In the genomic region with DNA sequence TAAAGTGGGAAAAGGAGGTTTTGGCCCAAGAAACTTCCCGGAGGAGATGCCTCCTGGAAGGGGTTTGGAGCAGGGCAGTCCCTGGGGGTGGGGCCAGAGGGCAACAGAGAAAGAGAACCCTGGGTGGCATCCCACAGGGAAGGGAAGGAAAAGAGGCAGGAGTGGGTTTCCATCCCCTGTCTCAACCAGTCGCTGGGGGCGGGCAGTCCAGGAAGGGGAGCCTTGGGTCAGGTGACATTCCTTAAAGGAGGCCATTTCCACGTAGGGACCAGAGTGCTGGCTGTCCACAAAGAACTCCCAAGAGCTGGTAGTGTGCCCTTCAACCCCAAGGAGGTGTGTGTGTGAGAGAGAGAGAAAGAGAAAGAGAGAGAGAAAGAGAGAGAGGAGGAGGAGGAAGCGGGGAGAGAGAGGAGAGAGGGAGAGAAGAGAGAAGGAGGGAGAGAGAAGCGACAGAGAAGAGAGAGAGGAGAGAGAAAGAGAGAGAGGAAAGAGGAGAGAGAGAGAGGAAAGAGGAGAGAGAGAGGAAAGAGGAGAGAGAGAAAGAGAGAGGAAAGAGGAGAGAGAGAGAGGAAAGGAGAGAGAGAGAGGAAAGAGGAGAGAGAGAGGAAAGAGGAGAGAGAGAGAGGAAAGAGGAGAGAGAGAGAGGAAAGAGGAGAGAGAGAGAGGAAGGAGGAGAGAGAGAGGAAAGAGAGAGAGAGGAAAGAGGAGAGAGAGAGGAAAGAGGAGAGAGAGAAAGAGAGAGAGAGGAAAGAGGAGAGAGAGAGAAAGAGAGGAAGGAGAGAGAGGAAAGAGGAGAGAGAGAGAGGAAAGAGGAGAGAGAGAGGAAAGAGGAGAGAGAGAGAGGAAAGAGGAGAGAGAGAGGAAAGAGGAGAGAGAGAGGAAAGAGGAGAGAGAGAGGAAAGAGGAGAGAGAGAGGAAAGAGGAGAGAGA, we compare ENCODE assay signal across 11 cellular contexts. TPM values are rescaled to one million over a fixed set of nuclear protein-coding genes. Genes with fewer than 3 reads are reported as not detected.
DNase-seq lines count a peak whose midpoint lies in the region; ATAC-seq, FAIRE-seq and TF ChIP-seq lines count a peak whose summit lies in the region.
"Not testable (repeated sequence)": the region's sequence is repeated elsewhere in the genome, so short reads cannot be mapped to it uniquely, and the experiment has no call there.
"Had no signal": no experiment of that assay in that cellular context is flagged by ENCODE, and none has a peak within 500 bp of the region (broad histone marks: within the 10 kb centered on the region; RNA-seq: fewer than 3 reads in every experiment).

No MANE protein-coding gene starts in this region.

- H3K27me3 ChIP-seq in GM23338 (ENCODE audit: insufficient read depth), result peaks cover 12% of the 10 kb centered on the region
- H3K27me3 ChIP-seq in Loucy (ENCODE audit: insufficient read depth, low read length, poor library complexity, severe bottlenecking), result not testable (repeated sequence)
- peaks cover 13% of the 10 kb centered on the region for H3K27me3 ChIP-seq in iPS-18a (ENCODE audit: control insufficient read depth, insufficient read depth, low read length)

- H3K27me3 Mint-ChIP-seq in GM23338 (ENCODE audit: insufficient read depth, low read depth, poor library complexity), result not testable (repeated sequence)
- H3K27me3 Mint-ChIP-seq in WTC11 (ENCODE audit: low read depth), result peaks cover 33% of the 10 kb centered on the region
- peaks cover 48% of the 10 kb centered on the region in 2 donors for H3K27me3 Mint-ChIP-seq in natural killer cell treated with Interleukin-12 subunit alpha and Interleukin-12 subunit beta and Interleukin-15 and Interleukin-18, amount 100 ng/mL, for 72 hours

- not testable (repeated sequence) for TF ChIP-seq EP300 in A549 (IDR thresholded peaks at IDR 0.05)

- H3K9me2 ChIP-seq in GM23338 (ENCODE audit: insufficient read depth); Loucy (replicated peaks; ENCODE audit: low read depth, low read length): not testable (repeated sequence)

- H3F3A ChIP-seq in GM23338 (replicated peaks; ENCODE audit: low read depth); Loucy (ENCODE audit: low read depth): not testable (repeated sequence)

- not testable (repeated sequence) for FAIRE-seq in A549 (lab: Jason Lieb, UNC)

- H3K4me1 Mint-ChIP-seq in GM23338, result peaks cover 25% of the 10 kb centered on the region
- H3K4me1 Mint-ChIP-seq in WTC11, result peaks cover 28% of the 10 kb centered on the region
- peaks cover 11 to 19% of the 10 kb centered on the region in 2 donors for H3K4me1 Mint-ChIP-seq in natural killer cell treated with Interleukin-12 subunit alpha and Interleukin-12 subunit beta and Interleukin-15 and Interleukin-18, amount 100 ng/mL, for 72 hours (ENCODE audit: low read depth in 2 of 2)
- H3K4me1 Mint-ChIP-seq in stimulated activated effector memory CD8-positive, alpha-beta T cell treated with anti-CD3 and anti-CD28 coated beads, Interleukin-12 subunit alpha, Interleukin-12 subunit beta, amount 100 ng/mL, for 72 hours, result peaks cover 27% of the 10 kb centered on the region

- not testable (repeated sequence) for DNase-seq in A549 (ENCODE audit: low read depth in 1 of 2, low spot score in 1 of 2); coronary artery (ENCODE audit: low spot score); natural killer cell treated with Interleukin-12 subunit alpha and Interleukin-12 subunit beta and Interleukin-15 and Interleukin-18, amount 100 ng/mL, for 72 hours (ENCODE audit: low spot score); stimulated activated effector memory CD8-positive, alpha-beta T cell treated with anti-CD3 and anti-CD28 coated beads, Interleukin-12 subunit alpha, Interleukin-12 subunit beta, amount 100 ng/mL, for 72 hours (ENCODE audit: low spot score in 2 of 2)
- DNase-seq in GM23338 (ENCODE audit: low spot score) (peak; percentile 49), WTC11 (ENCODE audit: low spot score) (peak; percentile 32)

- H3K27ac Mint-ChIP-seq in GM23338; WTC11; natural killer cell treated with Interleukin-12 subunit alpha and Interleukin-12 subunit beta and Interleukin-15 and Interleukin-18, amount 100 ng/mL, for 72 hours; stimulated activated effector memory CD8-positive, alpha-beta T cell treated with anti-CD3 and anti-CD28 coated beads, Interleukin-12 subunit alpha, Interleukin-12 subunit beta, amount 100 ng/mL, for 72 hours: not testable (repeated sequence)

- TF ChIP-seq RAD21 in A549 (conservative IDR thresholded peaks at IDR 0.05 in 1 of 2, IDR thresholded peaks at IDR 0.05 in 1 of 2), result not testable (repeated sequence)

- not testable (repeated sequence) for TF ChIP-seq CTCF in A549 (IDR thresholded peaks at IDR 0.05); GM23338 (conservative IDR thresholded peaks at IDR 0.05; ENCODE audit: low read depth in 2 of 2); Loucy (conservative IDR thresholded peaks at IDR 0.05; ENCODE audit: low read length); WTC11 (IDR thresholded peaks at IDR 0.05); coronary artery (IDR thresholded peaks at IDR 0.05)

- H2AFZ ChIP-seq in GM23338 (peak overlapping the region; percentile 92), Loucy (ENCODE audit: low read length) (peak overlapping the region; percentile 91)

- not testable (repeated sequence) for H3K4me1 ChIP-seq in A549
- H3K4me1 ChIP-seq in GM23338 (ENCODE audit: insufficient read depth) (peaks cover 15% of the 10 kb centered on the region), Loucy (ENCODE audit: insufficient read depth, low read length, poor library complexity, severe bottlenecking) (peaks cover 12% of the 10 kb centered on the region), iPS-18a (ENCODE audit: control insufficient read depth, low read depth, low read length) (peaks cover 11% of the 10 kb centered on the region)

- WGBS in A549 (ENCODE audit: missing lambda C conversion rate), result 9% methylated on average over 6 of the region's 6 CpGs

- H3K9me3 ChIP-seq in A549; Loucy (ENCODE audit: insufficient read depth, low read depth, low read length); iPS-18a (ENCODE audit: control insufficient read depth, low read depth, low read length): not testable (repeated sequence)

- H3K9ac ChIP-seq in Loucy (ENCODE audit: low read depth, low read length, poor library complexity, severe bottlenecking) (peak overlapping the region; percentile 29), iPS-18a (ENCODE audit: low read length) (peak overlapping the region; percentile 18)

- H3K36me3 ChIP-seq in GM23338 (ENCODE audit: insufficient read depth); Loucy (ENCODE audit: insufficient read depth, low read length); iPS-18a (ENCODE audit: control insufficient read depth, low read depth, low read length): not testable (repeated sequence)

- H3K4me3 ChIP-seq in A549 (peak overlapping the region; percentile 14; the same call in 1 of the 3 replicates), GM23338 (peak overlapping the region; percentile 42), Loucy (ENCODE audit: low read length, poor library complexity, severe bottlenecking) (peak overlapping the region; percentile 73), coronary artery (peak overlapping the region; percentile 50), iPS-18a (ENCODE audit: low read length) (peak overlapping the region; percentile 34)

- TF ChIP-seq POLR2A in A549 (IDR thresholded peaks at IDR 0.05; ENCODE audit: low read length), result not testable (repeated sequence)

- H3K4me3 Mint-ChIP-seq in GM23338 (peak overlapping the region; percentile 54; the same call in 1 of the 3 replicates), WTC11 (peak overlapping the region; percentile 61)
- H3K4me3 Mint-ChIP-seq in natural killer cell treated with Interleukin-12 subunit alpha and Interleukin-12 subunit beta and Interleukin-15 and Interleukin-18, amount 100 ng/mL, for 72 hours, result peak overlapping the region; percentile 16
- peak overlapping the region; percentile 35 for H3K4me3 Mint-ChIP-seq in stimulated activated effector memory CD8-positive, alpha-beta T cell treated with anti-CD3 and anti-CD28 coated beads, Interleukin-12 subunit alpha, Interleukin-12 subunit beta, amount 100 ng/mL, for 72 hours

- H3K9me3 Mint-ChIP-seq in GM23338; WTC11; natural killer cell treated with Interleukin-12 subunit alpha and Interleukin-12 subunit beta and Interleukin-15 and Interleukin-18, amount 100 ng/mL, for 72 hours; stimulated activated effector memory CD8-positive, alpha-beta T cell treated with anti-CD3 and anti-CD28 coated beads, Interleukin-12 subunit alpha, Interleukin-12 subunit beta, amount 100 ng/mL, for 72 hours: not testable (repeated sequence)

- POLR2A ChIA-PET in A549 (lab: Yijun Ruan, JAX), result not testable (repeated sequence)
- POLR2A ChIA-PET in WTC11 (lab: Charles Lee), result interaction anchor here (0.7 to 1.4 kb wide), 2 partner anchors 10 to 107 kb away, joined by 3 read pairs; no protein-coding TSS in a partner anchor

- H3K4me2 ChIP-seq in A549, result 0 out of 3 replicates have a peak overlapping the region, but pooled peaks have one; percentile 50
- H3K4me2 ChIP-seq in GM23338, result peak overlapping the region; percentile 73
- H3K4me2 ChIP-seq in Loucy (ENCODE audit: low read depth, low read length, poor library complexity, severe bottlenecking), result peak overlapping the region; percentile 93

- ATAC-seq in A549 (0 out of 6 replicates have a peak, but pooled peaks of 1 of the 2 experiments have one; percentile 18), GM23338 (peak; percentile 66), WTC11 (peak; percentile 51)
- not testable (repeated sequence) for ATAC-seq in natural killer cell treated with Interleukin-12 subunit alpha and Interleukin-12 subunit beta and Interleukin-15 and Interleukin-18, amount 100 ng/mL, for 72 hours; stimulated activated effector memory CD8-positive, alpha-beta T cell treated with anti-CD3 and anti-CD28 coated beads, Interleukin-12 subunit alpha, Interleukin-12 subunit beta, amount 100 ng/mL, for 72 hours

- CTCF ChIA-PET in A549 (lab: Yijun Ruan, JAX), result interaction anchor here (1.2 to 1.5 kb wide), 3 partner anchors 11 to 141 kb away, joined by 3 to 6 read pairs (median 3); no protein-coding TSS in a partner anchor
- CTCF ChIA-PET in WTC11 (lab: Charles Lee), result interaction anchor here (0.7 to 2.3 kb wide), 11 partner anchors 10 to 241 kb away, joined by 3 to 25 read pairs (median 4); no protein-coding TSS in a partner anchor

- not testable (repeated sequence) for H3K27ac ChIP-seq in A549; GM23338 (ENCODE audit: low read depth); coronary artery; iPS-18a (ENCODE audit: low read length)

- not testable (repeated sequence) for H3K36me3 Mint-ChIP-seq in GM23338 (ENCODE audit: low read depth); WTC11; natural killer cell treated with Interleukin-12 subunit alpha and Interleukin-12 subunit beta and Interleukin-15 and Interleukin-18, amount 100 ng/mL, for 72 hours; stimulated activated effector memory CD8-positive, alpha-beta T cell treated with anti-CD3 and anti-CD28 coated beads, Interleukin-12 subunit alpha, Interleukin-12 subunit beta, amount 100 ng/mL, for 72 hours

- H4K20me1 ChIP-seq in GM23338 (replicated peaks; ENCODE audit: insufficient read depth); Loucy (ENCODE audit: insufficient read depth, low read length, poor library complexity, severe bottlenecking): not testable (repeated sequence)

- H3K79me2 ChIP-seq in GM23338 (replicated peaks; ENCODE audit: insufficient read depth); Loucy (ENCODE audit: insufficient read depth, low read length): not testable (repeated sequence)

RNA-seq across cellular contexts. Expression of gene THNSL2, which starts 31.0 kb away (rescaled TPM):
- polyA plus RNA-seq in A549 (2011; rRNA removed) (0.04 and 0.10 TPM in 2 replicates), A549 (2017; fragmentation: RNase III; extraction: RNeasy Plus Mini Kit Qiagen cat#74134 plus additional on column Dnase treatment) (not detected in 3 replicates), GM23338 (2016; fragmentation: Nextera tagmentation; extraction: Ambion mirVana) (3.8 and 3.9 TPM in 2 replicates)
- polyA plus RNA-seq in A549 (2012; cell fraction: cytosol; rRNA removed), result not detected in 2 replicates
- not detected in 2 replicates for polyA plus RNA-seq in A549 (2012; cell fraction: nucleus; rRNA removed)
- polyA minus RNA-seq in A549 (2011; rRNA and poly(A)+ RNA removed), result 0.05 TPM in 1 of 2 replicates, not detected in the other
- total RNA-seq in GM23338 (2014; rRNA removed; shearing (Covaris generic)), result 8.6 and 12.9 TPM in 2 replicates
- 10.5 to 15.7 TPM (median 15.1 TPM) in 3 replicates for total RNA-seq in WTC11 (2021)
- 1 to 10 TPM in 1 of 2 donors, under 1 TPM in 1; 0.69 to 1.5 TPM for total RNA-seq in natural killer cell treated with Interleukin-12 subunit alpha and Interleukin-12 subunit beta and Interleukin-15 and Interleukin-18, amount 100 ng/mL, for 72 hours
- total RNA-seq: H4, HFFc6, OCI-LY7 had no signal

Comparison
In these comparisons a context has a peak if more than half of its experiments do, and no peak if none do; other contexts are left out.
1. H3K4me3 ChIP-seq: peak in every context shown above with its lines; median percentile 73 in Loucy; 50 in coronary artery; 42 in GM23338; 34 in iPS-18a; 14 in A549.